ENCODE assay signal across 21 cellular contexts in genomic region chr20:2967841-2968240, GRCh38.
"Had no signal": no experiment of that assay in that cellular context is flagged by ENCODE, and none has a peak within 500 bp of the region (broad histone marks: within the 10 kb centered on the region; RNA-seq: fewer than 3 reads in every experiment).

No MANE protein-coding gene starts in this region.

- ATAC-seq: activated CD4-positive, alpha-beta T cell treated with anti-CD3 and anti-CD28 coated beads for 36 hours; left ventricle myocardium superior; right cardiac atrium; stimulated activated naive CD8-positive, alpha-beta T cell treated with anti-CD3 and anti-CD28 coated beads, Interleukin-15, Interleukin-2, amounts not matched to agents 100 U/mL and 50 U/mL, for 24 hours had no signal

- DNase-seq: activated B cell treated with CpG ODN at 0.5 μM for 24 hours; activated CD4-positive, alpha-beta T cell treated with anti-CD3 and anti-CD28 coated beads for 36 hours; activated CD4-positive, alpha-beta T cell treated with anti-CD3 and anti-CD28 coated beads, Interleukin-2, amount 50 U/mL, for 4 hours; activated CD8-positive, alpha-beta memory T cell treated with anti-CD3 and anti-CD28 coated beads for 24 hours; activated CD8-positive, alpha-beta memory T cell treated with anti-CD3 and anti-CD28 coated beads, Interleukin-2, amount 50 U/mL, for 4 hours; activated naive CD8-positive, alpha-beta T cell treated with anti-CD3 and anti-CD28 coated beads for 36 hours; cerebellar nuclear complex; glutamatergic neuron; left ventricle myocardium superior; midbrain; nucleus accumbens; right cardiac atrium; stimulated activated CD4-positive, alpha-beta T cell treated with anti-CD3 and anti-CD28 coated beads, Interleukin-4, amount 100 ng/mL, for 24 hours; stimulated activated naive CD8-positive, alpha-beta T cell treated with anti-CD3 and anti-CD28 coated beads, Interleukin-15, Interleukin-2, amounts not matched to agents 100 U/mL and 50 U/mL, for 24 hours; T-helper 9 cell; thyroid gland had no signal

- H3K4me1 Mint-ChIP-seq: activated B cell treated with CpG ODN at 0.5 μM for 24 hours, nephron had no signal

- H3K4me3 ChIP-seq: breast epithelium, coronary artery, hepatocyte, thyroid gland had no signal

- H3K36me3 ChIP-seq: thyroid gland had no signal

- H3K27me3 Mint-ChIP-seq: activated B cell treated with CpG ODN at 0.5 μM for 24 hours; activated CD4-positive, alpha-beta T cell treated with anti-CD3 and anti-CD28 coated beads for 36 hours; activated naive CD8-positive, alpha-beta T cell treated with anti-CD3 and anti-CD28 coated beads for 36 hours had no signal

- H3K9me3 Mint-ChIP-seq: activated B cell treated with CpG ODN at 0.5 μM for 24 hours; activated naive CD8-positive, alpha-beta T cell treated with anti-CD3 and anti-CD28 coated beads for 36 hours; nephron had no signal

- H3K27me3 ChIP-seq: breast epithelium, hepatocyte, thyroid gland had no signal

- H3K27ac Mint-ChIP-seq: activated B cell treated with CpG ODN at 0.5 μM for 24 hours; activated CD4-positive, alpha-beta T cell treated with anti-CD3 and anti-CD28 coated beads for 36 hours; activated naive CD8-positive, alpha-beta T cell treated with anti-CD3 and anti-CD28 coated beads for 36 hours; nephron had no signal

- FAIRE-seq: frontal cortex had no signal

- H3K4me3 Mint-ChIP-seq: activated B cell treated with CpG ODN at 0.5 μM for 24 hours; activated CD4-positive, alpha-beta T cell treated with anti-CD3 and anti-CD28 coated beads for 36 hours; activated naive CD8-positive, alpha-beta T cell treated with anti-CD3 and anti-CD28 coated beads for 36 hours; nephron had no signal
